Comparison of ENCODE assay signal across 8 cellular contexts in the genomic region with DNA sequence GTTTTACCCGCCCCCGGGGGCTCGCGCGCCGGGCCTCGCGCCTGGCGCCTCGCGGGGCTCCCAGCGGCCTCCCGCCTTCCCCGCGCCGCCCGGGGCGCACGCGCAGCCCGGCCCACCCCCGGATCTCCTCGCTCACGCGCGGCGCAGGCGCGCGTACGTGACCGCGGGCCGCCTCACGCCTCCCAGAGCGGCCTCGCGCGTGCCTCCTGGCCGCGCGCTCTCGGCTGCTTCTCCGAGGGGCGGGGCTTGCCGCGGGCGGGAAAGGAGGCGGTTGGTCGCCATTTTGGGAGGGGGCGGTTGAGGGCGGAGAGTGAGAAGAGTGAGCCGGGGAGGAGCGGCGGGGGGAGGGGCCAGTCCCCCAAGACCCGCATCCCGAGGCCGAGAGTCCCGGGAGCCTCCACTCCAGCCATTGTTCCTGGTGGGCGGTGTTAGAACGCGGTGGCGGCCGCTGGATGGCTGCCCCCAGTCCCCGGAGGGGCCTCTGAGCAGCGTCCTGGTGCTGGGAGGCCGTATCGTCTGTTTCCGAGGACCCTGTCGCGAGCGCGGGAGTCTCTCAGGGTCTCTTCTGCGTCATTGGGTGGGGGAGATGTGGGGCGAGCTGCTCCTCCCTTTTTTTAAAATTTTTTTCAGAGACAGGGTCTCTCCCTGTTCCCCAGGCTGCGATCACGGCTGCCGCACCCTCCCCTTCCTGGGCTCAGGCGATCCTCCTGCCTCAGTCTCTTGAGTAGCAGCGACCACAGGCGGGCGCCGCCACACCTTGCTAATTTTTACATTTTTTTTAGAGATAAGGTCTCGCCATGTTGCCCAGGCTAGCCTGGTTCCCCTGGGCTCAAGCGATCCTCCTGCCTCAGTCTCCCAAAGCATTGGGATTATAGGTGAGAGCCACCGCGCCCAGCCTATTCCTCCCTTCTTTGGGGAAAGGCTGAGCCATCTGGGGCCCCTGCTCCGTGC. TPM values are rescaled to one million over a fixed set of nuclear protein-coding genes. Genes with fewer than 3 reads are reported as not detected.
DNase-seq lines count a peak whose midpoint lies in the region; ATAC-seq, FAIRE-seq and TF ChIP-seq lines count a peak whose summit lies in the region.

A gene with protein sequence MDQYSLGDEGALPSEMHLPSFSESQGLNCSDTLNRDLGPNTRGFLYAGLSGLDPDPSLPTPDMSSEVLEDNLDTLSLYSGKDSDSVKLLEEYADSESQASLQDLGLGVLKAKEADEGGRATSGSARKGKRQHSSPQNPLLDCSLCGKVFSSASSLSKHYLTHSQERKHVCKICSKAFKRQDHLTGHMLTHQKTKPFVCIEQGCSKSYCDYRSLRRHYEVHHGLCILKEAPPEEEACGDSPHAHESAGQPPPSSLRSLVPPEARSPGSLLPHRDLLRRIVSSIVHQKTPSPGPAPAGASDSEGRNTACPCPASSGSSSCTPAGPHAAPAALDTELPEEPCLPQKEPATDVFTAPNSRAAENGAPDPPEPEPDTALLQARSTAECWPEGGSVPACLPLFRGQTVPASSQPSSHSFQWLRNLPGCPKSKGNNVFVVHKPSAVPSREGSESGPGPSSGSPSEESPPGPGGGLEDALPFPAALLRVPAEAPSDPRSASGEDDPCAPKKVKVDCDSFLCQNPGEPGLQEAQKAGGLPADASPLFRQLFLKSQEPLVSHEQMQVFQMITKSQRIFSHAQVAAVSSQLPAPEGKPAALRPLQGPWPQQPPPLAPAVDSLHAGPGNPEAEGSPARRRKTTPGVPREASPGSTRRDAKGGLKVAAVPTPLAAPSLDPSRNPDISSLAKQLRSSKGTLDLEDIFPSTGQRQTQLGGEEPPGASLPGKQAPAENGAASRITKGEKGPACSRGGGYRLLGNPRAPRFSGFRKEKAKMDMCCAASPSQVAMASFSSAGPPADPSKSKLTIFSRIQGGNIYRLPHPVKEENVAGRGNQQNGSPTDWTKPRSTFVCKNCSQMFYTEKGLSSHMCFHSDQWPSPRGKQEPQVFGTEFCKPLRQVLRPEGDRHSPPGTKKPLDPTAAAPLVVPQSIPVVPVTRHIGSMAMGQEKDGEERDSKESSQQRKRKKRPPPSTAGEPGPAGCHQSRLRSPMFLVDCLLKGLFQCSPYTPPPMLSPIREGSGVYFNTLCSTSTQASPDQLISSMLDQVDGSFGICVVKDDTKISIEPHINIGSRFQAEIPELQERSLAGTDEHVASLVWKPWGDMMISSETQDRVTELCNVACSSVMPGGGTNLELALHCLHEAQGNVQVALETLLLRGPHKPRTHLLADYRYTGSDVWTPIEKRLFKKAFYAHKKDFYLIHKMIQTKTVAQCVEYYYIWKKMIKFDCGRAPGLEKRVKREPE (N-terminal part only) (minus strand): TSS at position 73 of the 951 bp plus-strand sequence. CDS start 17,292 bp downstream, outside the sequence.

- intact Hi-C loops in activated CD8-positive, alpha-beta T cell treated with anti-CD3 and anti-CD28 coated beads for 36 hours (cut with micrococcal nuclease), result no loop called here

- POLR2A ChIA-PET in activated CD8-positive, alpha-beta T cell treated with anti-CD3 and anti-CD28 coated beads for 36 hours (lab: Charles Lee), result interaction anchor here (0.7 to 1.1 kb wide), 2 partner anchors 21 to 27 kb away, joined by 3 read pairs; no protein-coding TSS in a partner anchor

- H3K27ac Mint-ChIP-seq in activated CD8-positive, alpha-beta T cell treated with anti-CD3 and anti-CD28 coated beads for 36 hours, result no peak within 1 kb of the TSS
- H3K27ac Mint-ChIP-seq in stimulated activated naive CD8-positive, alpha-beta T cell treated with anti-CD3 and anti-CD28 coated beads, Interleukin-15, amount 100 ng/mL, for 72 hours, result peak within 1 kb of the TSS; percentile 1 to 52

- DNase-seq in CMK (ENCODE audit: low read depth) (peak; percentile 35), occipital lobe (lab: John Stamatoyannopoulos, UW) (peak; percentile 68), NCI-H2196 (lab: John Stamatoyannopoulos, UW; ENCODE audit: unreplicated experiment) (no peak), HTR-8/SVneo (ENCODE audit: insufficient read length, low spot score) (no peak), NCI-H2196 treated with DMSO at 0.1 percent for 48 hours (lab: John Stamatoyannopoulos, UW; ENCODE audit: unreplicated experiment) (no peak)
- peak; percentile 79 for DNase-seq in activated CD8-positive, alpha-beta T cell treated with anti-CD3 and anti-CD28 coated beads for 36 hours
- DNase-seq in effector CD4-positive, alpha-beta T cell, result peak; percentile 78
- peak; percentile 70 to 84 for DNase-seq in stimulated activated naive CD8-positive, alpha-beta T cell treated with anti-CD3 and anti-CD28 coated beads, Interleukin-15, amount 100 ng/mL, for 72 hours

- H3K27me3 Mint-ChIP-seq in activated CD8-positive, alpha-beta T cell treated with anti-CD3 and anti-CD28 coated beads for 36 hours, result peaks cover 4% of the 10 kb centered on the region
- peaks cover 11% of the 10 kb centered on the region for H3K27me3 Mint-ChIP-seq in stimulated activated naive CD8-positive, alpha-beta T cell treated with anti-CD3 and anti-CD28 coated beads, Interleukin-15, amount 100 ng/mL, for 72 hours

- no peak for TF ChIP-seq CTCF in activated CD8-positive, alpha-beta T cell treated with anti-CD3 and anti-CD28 coated beads for 36 hours (IDR thresholded peaks at IDR 0.05)

- no peak within 1 kb of the TSS for H3K4me3 Mint-ChIP-seq in activated CD8-positive, alpha-beta T cell treated with anti-CD3 and anti-CD28 coated beads for 36 hours
- peak within 1 kb of the TSS; percentile 64 to 70 for H3K4me3 Mint-ChIP-seq in stimulated activated naive CD8-positive, alpha-beta T cell treated with anti-CD3 and anti-CD28 coated beads, Interleukin-15, amount 100 ng/mL, for 72 hours

- peaks cover 23% of the 10 kb centered on the region for H3K4me1 Mint-ChIP-seq in activated CD8-positive, alpha-beta T cell treated with anti-CD3 and anti-CD28 coated beads for 36 hours (ENCODE audit: low read depth)
- H3K4me1 Mint-ChIP-seq in stimulated activated naive CD8-positive, alpha-beta T cell treated with anti-CD3 and anti-CD28 coated beads, Interleukin-15, amount 100 ng/mL, for 72 hours, result peaks cover 27% of the 10 kb centered on the region

- CTCF ChIA-PET in activated CD8-positive, alpha-beta T cell treated with anti-CD3 and anti-CD28 coated beads for 36 hours (lab: Charles Lee), result no interaction called here

- FAIRE-seq in HTR-8/SVneo (lab: Jason Lieb, UNC), result no peak

- H3K36me3 Mint-ChIP-seq in activated CD8-positive, alpha-beta T cell treated with anti-CD3 and anti-CD28 coated beads for 36 hours (ENCODE audit: low read depth), result no peaks in the 10 kb centered on the region

- H3K9me3 Mint-ChIP-seq in activated CD8-positive, alpha-beta T cell treated with anti-CD3 and anti-CD28 coated beads for 36 hours, result no peaks in the 10 kb centered on the region
- peaks cover 0 to 9% of the 10 kb centered on the region in 2 donors for H3K9me3 Mint-ChIP-seq in stimulated activated naive CD8-positive, alpha-beta T cell treated with anti-CD3 and anti-CD28 coated beads, Interleukin-15, amount 100 ng/mL, for 72 hours

- ATAC-seq in activated CD8-positive, alpha-beta T cell treated with anti-CD3 and anti-CD28 coated beads for 36 hours, result peak; percentile 88
- ATAC-seq in stimulated activated naive CD8-positive, alpha-beta T cell treated with anti-CD3 and anti-CD28 coated beads, Interleukin-15, amount 100 ng/mL, for 72 hours, result peak; percentile 84

RNA-seq across cellular contexts. Expression of the gene that starts here (rescaled TPM):
- total RNA-seq in activated CD8-positive, alpha-beta T cell treated with anti-CD3 and anti-CD28 coated beads for 36 hours, result under 1 TPM; 0.29 to 0.41 TPM
- not detected for total RNA-seq in occipital lobe

Comparison
In these comparisons a context has a peak if more than half of its experiments do, and no peak if none do; other contexts are left out.
1. Peak in DNase-seq and ATAC-seq in activated CD8-positive, alpha-beta T cell treated with anti-CD3 and anti-CD28 coated beads for 36 hours; RNA of the gene not detected or under 1 TPM.
2. Peak in DNase-seq in occipital lobe; RNA of the gene not detected or under 1 TPM.
3. DNase-seq: peak in CMK (single experiment), effector CD4-positive, alpha-beta T cell (single experiment) and stimulated activated naive CD8-positive, alpha-beta T cell treated with anti-CD3 and anti-CD28 coated beads, Interleukin-15, amount 100 ng/mL, for 72 hours (2 of 2); none in NCI-H2196 (single experiment), HTR-8/SVneo (single experiment) and NCI-H2196 treated with DMSO at 0.1 percent for 48 hours (single experiment).